In the genomic region with DNA sequence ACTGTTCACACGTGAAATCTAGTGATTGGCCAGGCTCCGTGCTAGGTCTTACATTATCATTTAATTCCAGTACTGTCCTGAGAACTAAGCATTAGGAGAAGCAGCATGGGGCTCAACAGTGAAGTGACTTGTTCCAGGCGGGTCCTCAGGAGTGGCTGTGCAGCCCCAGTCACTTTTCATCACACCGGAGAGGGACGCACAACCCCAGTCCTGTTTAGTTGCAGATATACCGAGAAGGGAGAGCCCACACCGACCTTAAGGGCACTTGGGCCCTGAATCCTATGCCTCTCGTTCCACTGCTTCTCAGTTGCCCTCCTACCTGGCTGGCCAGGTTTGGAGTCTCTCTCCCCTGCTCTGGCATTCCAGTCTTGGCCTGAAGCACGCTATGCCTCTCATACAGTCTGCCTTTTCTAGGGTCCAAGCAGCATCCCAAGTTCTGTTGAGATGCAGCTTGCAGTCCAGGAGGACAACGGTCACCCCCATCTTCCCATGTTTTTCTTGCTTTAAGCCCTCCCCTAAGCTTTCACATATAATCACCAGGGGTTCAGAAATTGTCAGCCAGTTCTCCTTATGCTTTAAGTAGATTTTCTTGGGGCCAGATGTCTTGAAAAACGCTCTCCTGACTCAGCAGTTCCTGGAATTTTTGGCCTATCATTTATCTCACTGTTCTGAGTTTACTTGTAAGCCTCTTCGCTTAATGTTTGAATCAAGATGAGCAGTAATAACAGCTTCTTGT, we compare ENCODE assay signal across 22 cellular contexts. TPM values are rescaled to one million over a fixed set of nuclear protein-coding genes. Genes with fewer than 3 reads are reported as not detected.
DNase-seq lines count a peak whose midpoint lies in the region; ATAC-seq and TF ChIP-seq lines count a peak whose summit lies in the region.
"Had no signal": no experiment of that assay in that cellular context is flagged by ENCODE, and none has a peak within 500 bp of the region (broad histone marks: within the 10 kb centered on the region; RNA-seq: fewer than 3 reads in every experiment).

No MANE protein-coding gene starts in this region.

- peaks cover 0 to 29% (median 16%) of the 10 kb centered on the region in 6 donors for H3K36me3 ChIP-seq in spleen
- H3K36me3 ChIP-seq: ovary had no signal

- peaks cover 0 to 26% (median 10%) of the 10 kb centered on the region in 6 donors for H3K4me1 ChIP-seq in spleen

- H3K27ac ChIP-seq in temporal lobe (ENCODE audit: low read depth, low read length) (peak overlapping the region; percentile 27), spleen (peak overlapping the region in 1 of 8 donors; percentile 13)
- H3K27ac ChIP-seq: C4-2B, epithelial cell of prostate had no signal

- no peak for TF ChIP-seq POLR2A in spleen (IDR thresholded peaks at IDR 0.05)

- intact Hi-C loops in spleen (cut with DNase I; ENCODE audit: low total_unique reads) = no loop called here

- CTCF ChIA-PET in WTC11 (lab: Charles Lee) = interaction anchor here (1.4 to 2.1 kb wide), 2 partner anchors 166 kb away, joined by 5 to 15 read pairs; no protein-coding TSS in a partner anchor

- no peaks in the 10 kb centered on the region for H3K9me3 ChIP-seq in spleen
- H3K9me3 ChIP-seq: ovary had no signal

- no peak overlapping the region for H3K4me3 ChIP-seq in fibroblast of villous mesenchyme (ENCODE audit: low read depth, low read length)
- no peak overlapping the region for H3K4me3 ChIP-seq in spleen
- H3K4me3 ChIP-seq: ovary had no signal

- no peak overlapping the region for H3K4me3 Mint-ChIP-seq in WTC11
- H3K4me3 Mint-ChIP-seq: activated CD4-positive, alpha-beta T cell treated with anti-CD3 and anti-CD28 coated beads for 36 hours had no signal

- ATAC-seq in WTC11 = no peak
- ATAC-seq in stimulated activated naive CD8-positive, alpha-beta T cell treated with anti-CD3 and anti-CD28 coated beads, Interleukin-15, Interleukin-2, amounts not matched to agents 100 U/mL and 50 U/mL, for 24 hours = no peak
- ATAC-seq: activated CD4-positive, alpha-beta T cell treated with anti-CD3 and anti-CD28 coated beads for 36 hours had no signal

- POLR2A ChIA-PET in WTC11 (lab: Charles Lee) = interaction anchor here (0.7 to 1.5 kb wide), 2 partner anchors 8 to 13 kb away, joined by 5 to 6 read pairs; no protein-coding TSS in a partner anchor

- peaks cover 19% of the 10 kb centered on the region for H3K4me1 Mint-ChIP-seq in WTC11
- H3K4me1 Mint-ChIP-seq: activated CD4-positive, alpha-beta T cell treated with anti-CD3 and anti-CD28 coated beads for 36 hours had no signal

- peaks cover 11% of the 10 kb centered on the region for H3K36me3 Mint-ChIP-seq in WTC11

- no peaks in the 10 kb centered on the region for H3K27me3 ChIP-seq in spleen (replicated peaks in 1 of 7)
- H3K27me3 ChIP-seq: ovary had no signal

- H3K27me3 Mint-ChIP-seq in WTC11 (ENCODE audit: low read depth) = no peaks in the 10 kb centered on the region
- H3K27me3 Mint-ChIP-seq: activated CD4-positive, alpha-beta T cell treated with anti-CD3 and anti-CD28 coated beads for 36 hours had no signal

- peak; percentile 35 for DNase-seq in NCI-H2227 (lab: John Stamatoyannopoulos, UW; ENCODE audit: unreplicated experiment)
- no peak for DNase-seq in NCI-H2227 treated with DMSO at 0.1 percent for 48 hours (lab: John Stamatoyannopoulos, UW)
- DNase-seq in WTC11 (ENCODE audit: low spot score) = no peak
- peak; percentile 70 for DNase-seq in fibroblast of villous mesenchyme (ENCODE audit: low read depth)
- DNase-seq in spleen = no peak
- no peak for DNase-seq in stimulated activated naive CD8-positive, alpha-beta T cell treated with anti-CD3 and anti-CD28 coated beads, Interleukin-15, Interleukin-2, amounts not matched to agents 100 U/mL and 50 U/mL, for 24 hours
- DNase-seq in T-helper 2 cell = no peak
- DNase-seq: 8988T; activated CD4-positive, alpha-beta T cell treated with anti-CD3 and anti-CD28 coated beads for 36 hours; activated CD8-positive, alpha-beta memory T cell treated with anti-CD3 and anti-CD28 coated beads, Interleukin-2, amount 50 U/mL, for 48 hours; cortex of kidney; DND-41; KG1; NCI-H1092; NCI-H774; ovary; trophoblast cell had no signal

- TF ChIP-seq CTCF in WTC11 (IDR thresholded peaks at IDR 0.05) (no peak), fibroblast of villous mesenchyme (IDR thresholded peaks at IDR 0.05; ENCODE audit: insufficient read depth, low read depth, low read length) (no peak), spleen (IDR thresholded peaks at IDR 0.05 in 8 of 11, conservative IDR thresholded peaks at IDR 0.05 in 3 of 11) (no peak)

- peak overlapping the region; percentile 31 for H3K27ac Mint-ChIP-seq in WTC11
- H3K27ac Mint-ChIP-seq: activated CD4-positive, alpha-beta T cell treated with anti-CD3 and anti-CD28 coated beads for 36 hours had no signal

- H3K9me3 Mint-ChIP-seq in WTC11 = no peaks in the 10 kb centered on the region

- WGBS in spleen, 5 donors = 65 to 76% (median 70%) methylated on average over 12 of the region's 12 CpGs

TF ChIP-seq in WTC11, 78 proteins besides CTCF, POLR2A, EP300 and RAD21 (continues in another document):
- no peak for TF ChIP-seq ETV6 (CRISPR knock-in tag; IDR thresholded peaks at IDR 0.05)
- TF ChIP-seq NR3C1 (CRISPR knock-in tag; conservative IDR thresholded peaks at IDR 0.05; ENCODE audit: low read depth) = no peak
- TF ChIP-seq, protein P1, sequence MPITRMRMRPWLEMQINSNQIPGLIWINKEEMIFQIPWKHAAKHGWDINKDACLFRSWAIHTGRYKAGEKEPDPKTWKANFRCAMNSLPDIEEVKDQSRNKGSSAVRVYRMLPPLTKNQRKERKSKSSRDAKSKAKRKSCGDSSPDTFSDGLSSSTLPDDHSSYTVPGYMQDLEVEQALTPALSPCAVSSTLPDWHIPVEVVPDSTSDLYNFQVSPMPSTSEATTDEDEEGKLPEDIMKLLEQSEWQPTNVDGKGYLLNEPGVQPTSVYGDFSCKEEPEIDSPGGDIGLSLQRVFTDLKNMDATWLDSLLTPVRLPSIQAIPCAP (CRISPR knock-in tag; IDR thresholded peaks at IDR 0.05) = no peak
- TF ChIP-seq, protein P2, sequence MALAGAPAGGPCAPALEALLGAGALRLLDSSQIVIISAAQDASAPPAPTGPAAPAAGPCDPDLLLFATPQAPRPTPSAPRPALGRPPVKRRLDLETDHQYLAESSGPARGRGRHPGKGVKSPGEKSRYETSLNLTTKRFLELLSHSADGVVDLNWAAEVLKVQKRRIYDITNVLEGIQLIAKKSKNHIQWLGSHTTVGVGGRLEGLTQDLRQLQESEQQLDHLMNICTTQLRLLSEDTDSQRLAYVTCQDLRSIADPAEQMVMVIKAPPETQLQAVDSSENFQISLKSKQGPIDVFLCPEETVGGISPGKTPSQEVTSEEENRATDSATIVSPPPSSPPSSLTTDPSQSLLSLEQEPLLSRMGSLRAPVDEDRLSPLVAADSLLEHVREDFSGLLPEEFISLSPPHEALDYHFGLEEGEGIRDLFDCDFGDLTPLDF (CRISPR knock-in tag; IDR thresholded peaks at IDR 0.05) = no peak
- TF ChIP-seq NR1H2 (CRISPR knock-in tag; IDR thresholded peaks at IDR 0.05) = no peak
- no peak for TF ChIP-seq KAT7 (CRISPR knock-in tag; IDR thresholded peaks at IDR 0.05; ENCODE audit: borderline replicate concordance)
- no peak for TF ChIP-seq CREB1 (CRISPR knock-in tag; IDR thresholded peaks at IDR 0.05)
- TF ChIP-seq, protein P3, sequence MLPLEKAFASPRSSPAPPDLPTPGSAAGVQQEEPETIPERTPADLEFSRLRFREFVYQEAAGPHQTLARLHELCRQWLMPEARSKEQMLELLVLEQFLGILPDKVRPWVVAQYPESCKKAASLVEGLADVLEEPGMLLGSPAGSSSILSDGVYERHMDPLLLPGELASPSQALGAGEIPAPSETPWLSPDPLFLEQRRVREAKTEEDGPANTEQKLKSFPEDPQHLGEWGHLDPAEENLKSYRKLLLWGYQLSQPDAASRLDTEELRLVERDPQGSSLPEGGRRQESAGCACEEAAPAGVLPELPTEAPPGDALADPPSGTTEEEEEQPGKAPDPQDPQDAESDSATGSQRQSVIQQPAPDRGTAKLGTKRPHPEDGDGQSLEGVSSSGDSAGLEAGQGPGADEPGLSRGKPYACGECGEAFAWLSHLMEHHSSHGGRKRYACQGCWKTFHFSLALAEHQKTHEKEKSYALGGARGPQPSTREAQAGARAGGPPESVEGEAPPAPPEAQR (CRISPR knock-in tag; IDR thresholded peaks at IDR 0.05) = no peak
- no peak for TF ChIP-seq JAZF1 (CRISPR knock-in tag; IDR thresholded peaks at IDR 0.05)
- TF ChIP-seq, protein P4, sequence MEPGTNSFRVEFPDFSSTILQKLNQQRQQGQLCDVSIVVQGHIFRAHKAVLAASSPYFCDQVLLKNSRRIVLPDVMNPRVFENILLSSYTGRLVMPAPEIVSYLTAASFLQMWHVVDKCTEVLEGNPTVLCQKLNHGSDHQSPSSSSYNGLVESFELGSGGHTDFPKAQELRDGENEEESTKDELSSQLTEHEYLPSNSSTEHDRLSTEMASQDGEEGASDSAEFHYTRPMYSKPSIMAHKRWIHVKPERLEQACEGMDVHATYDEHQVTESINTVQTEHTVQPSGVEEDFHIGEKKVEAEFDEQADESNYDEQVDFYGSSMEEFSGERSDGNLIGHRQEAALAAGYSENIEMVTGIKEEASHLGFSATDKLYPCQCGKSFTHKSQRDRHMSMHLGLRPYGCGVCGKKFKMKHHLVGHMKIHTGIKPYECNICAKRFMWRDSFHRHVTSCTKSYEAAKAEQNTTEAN (CRISPR knock-in tag; IDR thresholded peaks at IDR 0.05) = no peak
- no peak for TF ChIP-seq ZBTB21 (CRISPR knock-in tag; IDR thresholded peaks at IDR 0.05; ENCODE audit: borderline replicate concordance)
- no peak for TF ChIP-seq RORB (CRISPR knock-in tag; IDR thresholded peaks at IDR 0.05)

RNA-seq across cellular contexts. Expression of a gene that starts 10.1 kb away (rescaled TPM):
- total RNA-seq in WTC11 (2021) = 20.3 to 23.0 TPM (median 20.4 TPM) in 3 replicates
- total RNA-seq in fibroblast of villous mesenchyme = 13.9 and 17.3 TPM in 2 replicates
- total RNA-seq in temporal lobe = 40.1 TPM
- 10 to 100 TPM; 12.9 to 24.6 (median 15.6) TPM for total RNA-seq in spleen
- polyA plus RNA-seq in spleen = 10 to 100 TPM in 1 of 3 donors, 1 to 10 TPM in 2; 6.5 to 12.4 (median 6.8) TPM

RNA-seq across cellular contexts. Expression of a gene that starts 13.9 kb away (rescaled TPM):
- total RNA-seq in WTC11 (2021) = 15.7 to 22.6 TPM (median 17.0 TPM) in 3 replicates
- 4.2 and 6.0 TPM in 2 replicates for total RNA-seq in fibroblast of villous mesenchyme
- total RNA-seq in temporal lobe = 6.1 TPM
- 1 to 10 TPM; 2.8 to 6.4 (median 3.8) TPM for total RNA-seq in spleen
- 1 to 10 TPM; 1.6 to 4.2 (median 2.1) TPM for polyA plus RNA-seq in spleen

RNA-seq across cellular contexts. Expression of a gene that starts 14.0 kb away (rescaled TPM):
- 117 to 133 TPM (median 118 TPM) in 3 replicates for total RNA-seq in WTC11 (2021)
- 39.6 and 61.3 TPM in 2 replicates for total RNA-seq in fibroblast of villous mesenchyme
- total RNA-seq in temporal lobe = 27.3 TPM
- total RNA-seq in spleen = 100 to 1,000 TPM in 1 of 7 donors, 10 to 100 TPM in 6; 42.5 to 109 (median 55.9) TPM
- polyA plus RNA-seq in spleen = 100 to 1,000 TPM in 2 of 3 donors, 10 to 100 TPM in 1; 92.6 to 139 (median 114) TPM

RNA-seq across cellular contexts. Expression of a gene that starts 30.5 kb away (rescaled TPM):
- total RNA-seq in WTC11 (2021) (0.55 to 1.4 TPM (median 1.0 TPM) in 3 replicates), fibroblast of villous mesenchyme (0.32 and 0.86 TPM in 2 replicates), temporal lobe (under 0.01 TPM), spleen (1 to 10 TPM in 2 of 7 donors, under 1 TPM in 4, not detected in 1; 0.23 to 1.8 (median 0.74) TPM)
- under 1 TPM; 0.11 to 0.42 (median 0.17) TPM for polyA plus RNA-seq in spleen
- total RNA-seq: activated CD4-positive, alpha-beta T cell treated with anti-CD3 and anti-CD28 coated beads for 36 hours; mononuclear cell; T-helper 1 cell treated with Interleukin-12 subunit alpha and Interleukin-12 subunit beta and Interleukin-4 antibody, amounts not matched to agents 30 ng/mL and 1 ng/mL, for 36 hours had no signal

RNA-seq across cellular contexts. Expression of a gene that starts 32.4 kb away (rescaled TPM):
- total RNA-seq in WTC11 (2021) (1.3 to 2.7 TPM (median 1.8 TPM) in 3 replicates), fibroblast of villous mesenchyme (1.7 and 3.5 TPM in 2 replicates), temporal lobe (8.6 TPM), spleen (10 to 100 TPM; 10.8 to 26.5 (median 16.1) TPM)
- polyA plus RNA-seq in spleen = 10 to 100 TPM in 1 of 3 donors, 1 to 10 TPM in 2; 5.2 to 19.6 (median 7.0) TPM
- total RNA-seq: T-helper 1 cell treated with Interleukin-12 subunit alpha and Interleukin-12 subunit beta and Interleukin-4 antibody, amounts not matched to agents 30 ng/mL and 1 ng/mL, for 36 hours had no signal

Comparison
In these comparisons a context has a peak if more than half of its experiments do, and no peak if none do; other contexts are left out.
1. DNase-seq: peak in NCI-H2227 (single experiment) and fibroblast of villous mesenchyme (single experiment); none in NCI-H2227 treated with DMSO at 0.1 percent for 48 hours (single experiment), WTC11 (single experiment), spleen (single experiment), stimulated activated naive CD8-positive, alpha-beta T cell treated with anti-CD3 and anti-CD28 coated beads, Interleukin-15, Interleukin-2, amounts not matched to agents 100 U/mL and 50 U/mL, for 24 hours (single experiment) and T-helper 2 cell (0 of 5).